In the genomic region with DNA sequence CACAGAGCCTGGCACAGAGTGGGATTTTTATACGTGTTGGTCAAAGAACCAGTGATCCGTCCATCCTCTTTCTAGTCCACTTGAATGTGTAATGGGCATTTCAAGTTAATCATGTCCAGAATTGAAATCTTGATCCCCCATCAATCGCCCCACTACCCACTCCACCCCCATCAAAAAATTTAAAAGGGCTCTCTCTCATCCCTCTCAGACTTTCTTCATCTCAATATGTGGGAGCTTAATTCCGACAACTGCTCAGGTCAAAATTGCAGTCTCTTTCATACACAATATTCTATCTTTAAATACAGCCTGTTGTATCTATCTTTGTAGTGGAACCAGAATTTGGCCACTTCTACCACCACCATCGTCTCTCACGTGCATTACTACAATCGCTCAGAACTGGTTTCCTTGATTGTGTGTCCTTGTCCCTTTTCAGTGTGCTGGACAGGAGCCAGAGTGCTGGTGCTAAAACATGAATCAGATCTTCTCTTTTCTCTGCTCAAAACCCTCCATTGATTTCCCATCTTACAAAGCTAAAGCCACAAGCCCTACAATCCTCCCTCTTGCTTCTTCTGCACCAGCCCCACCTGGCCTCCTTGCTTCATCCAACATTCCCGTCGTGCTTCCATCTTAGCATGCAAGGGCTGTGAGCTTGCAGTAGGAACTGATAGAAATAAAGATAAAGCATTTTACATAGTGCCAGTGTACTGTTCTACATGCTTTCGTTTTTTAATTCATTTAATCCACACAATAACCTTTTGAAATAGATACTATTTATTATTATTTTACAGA, we compare ENCODE assay signal across 8 cellular contexts. TPM values are rescaled to one million over a fixed set of nuclear protein-coding genes. Genes with fewer than 3 reads are reported as not detected.
DNase-seq lines count a peak whose midpoint lies in the region; ATAC-seq and TF ChIP-seq lines count a peak whose summit lies in the region.

No MANE protein-coding gene starts in this region.

- no peak for TF ChIP-seq RAD21 in SK-N-SH (IDR thresholded peaks at IDR 0.05; ENCODE audit: low read length)

- intact Hi-C loops in spleen (cut with DNase I; ENCODE audit: low total_unique reads) = no loop called here

- TF ChIP-seq POLR2A in spleen (IDR thresholded peaks at IDR 0.05) = no peak

- no peaks in the 10 kb centered on the region for H3K9me2 ChIP-seq in SK-N-SH
- no peaks in the 10 kb centered on the region for H3K9me2 ChIP-seq in SU-DHL-6 (replicated peaks; ENCODE audit: insufficient read depth, low read length)

- H3F3A ChIP-seq in SK-N-SH (replicated peaks; ENCODE audit: insufficient read depth) = no peaks in the 10 kb centered on the region
- no peaks in the 10 kb centered on the region for H3F3A ChIP-seq in SU-DHL-6 (ENCODE audit: insufficient read depth)

- H3K4me3 ChIP-seq in SK-N-SH (ENCODE audit: low read depth in 2 of 2, low read length in 1 of 2) (peak overlapping the region; percentile 88 to 89), SU-DHL-6 (ENCODE audit: insufficient read depth, low read length, poor library complexity, severe bottlenecking) (peak overlapping the region; percentile 83), fibroblast of pulmonary artery (replicated peaks; ENCODE audit: low read depth, low read length) (peak overlapping the region; percentile 66), spleen (peak overlapping the region in 5 of 8 donors; percentile 87 to 98 (median 96))

- H3K79me2 ChIP-seq in SK-N-SH (ENCODE audit: insufficient read depth) (peaks cover 37% of the 10 kb centered on the region; the same call in 1 of the 2 replicates), SU-DHL-6 (ENCODE audit: insufficient read depth, low read length) (no peaks in the 10 kb centered on the region)

- DNase-seq in SK-N-SH (no peak), fibroblast of pulmonary artery (ENCODE audit: low read depth) (no peak), spleen (no peak), SHP77 treated with DMSO at 0.1 percent for 48 hours (lab: John Stamatoyannopoulos, UW) (no peak), epidermal melanocyte (ENCODE audit: insufficient read length, low spot score) (no peak)

- CTCF ChIA-PET in SK-N-SH (lab: Yijun Ruan, JAX) = interaction anchor here (0.6 to 1.8 kb wide), 12 partner anchors 8 to 237 kb away, joined by 3 to 7 read pairs (median 3); a partner anchor contains a TSS

- H3K27me3 ChIP-seq in SK-N-SH (ENCODE audit: insufficient read depth) = no peaks in the 10 kb centered on the region
- H3K27me3 ChIP-seq in SU-DHL-6 (ENCODE audit: low read length) = no peaks in the 10 kb centered on the region
- H3K27me3 ChIP-seq in spleen (replicated peaks in 1 of 7) = peaks cover 0 to 26% (median 3%) of the 10 kb centered on the region in 7 donors

- H3K9me3 ChIP-seq in SK-N-SH (no peaks in the 10 kb centered on the region), SU-DHL-6 (ENCODE audit: insufficient read depth, low read length) (no peaks in the 10 kb centered on the region), spleen (peaks cover 0 to 7% (median 0%) of the 10 kb centered on the region in 8 donors)

- H3K4me1 ChIP-seq in SK-N-SH (ENCODE audit: control insufficient read depth in 1 of 2, insufficient read depth in 2 of 2, low read depth in 1 of 2, low read length in 1 of 2) = peaks cover 3 to 6% of the 10 kb centered on the region in 2 experiments; a peak in 2 of 4 replicates
- H3K4me1 ChIP-seq in spleen = peaks cover 8 to 26% (median 18%) of the 10 kb centered on the region in 6 donors

- TF ChIP-seq EP300 in SK-N-SH (IDR thresholded peaks at IDR 0.05; ENCODE audit: borderline replicate concordance in 1 of 2, low read depth in 1 of 2, low read length in 1 of 2) = no peak

- H3K9ac ChIP-seq in SK-N-SH (no peak overlapping the region), SU-DHL-6 (ENCODE audit: low read length) (peak overlapping the region; percentile 63)

- 72% methylated on average over 10 of the region's 10 CpGs for WGBS in SK-N-SH (ENCODE audit: low lambda C conversion rate)
- 67 to 77% (median 75%) methylated on average over 10 of the region's 10 CpGs for WGBS in spleen, 5 donors

- POLR2A ChIA-PET in SK-N-SH (lab: Yijun Ruan, JAX) = interaction anchor here (1.1 kb wide), 1 partner anchor 20 kb away, joined by 4 read pairs; no protein-coding TSS in a partner anchor

- H2AFZ ChIP-seq in SK-N-SH (ENCODE audit: low read depth) (peak overlapping the region; percentile 89), SU-DHL-6 (ENCODE audit: low read depth, low read length, severe bottlenecking) (peak overlapping the region; percentile 75)

- H4K20me1 ChIP-seq in SK-N-SH (ENCODE audit: insufficient read depth) (peaks cover 5% of the 10 kb centered on the region), SU-DHL-6 (ENCODE audit: low read depth, low read length) (no peaks in the 10 kb centered on the region; the same call in 1 of the 2 replicates)

- H3K4me2 ChIP-seq in SK-N-SH (peak overlapping the region; percentile 89), SU-DHL-6 (ENCODE audit: low read depth, low read length, poor library complexity, severe bottlenecking) (peak overlapping the region; percentile 66)

- H3K27ac ChIP-seq in SK-N-SH (ENCODE audit: low read depth in 2 of 2, low read length in 1 of 2) (peak overlapping the region in 1 of 2 experiments; percentile 54; a peak in 1 of 4 replicates), SU-DHL-6 (ENCODE audit: low read depth, low read length) (no peak overlapping the region), spleen (peak overlapping the region in 5 of 8 donors; percentile 69 to 86 (median 80))

- H3K36me3 ChIP-seq in SK-N-SH (replicated peaks in 1 of 2; ENCODE audit: control insufficient read depth in 1 of 2, insufficient read depth in 2 of 2, low read length in 1 of 2) (peaks cover 3 to 6% of the 10 kb centered on the region in 2 experiments), SU-DHL-6 (ENCODE audit: low read length) (no peaks in the 10 kb centered on the region), spleen (peaks cover 0 to 6% (median 0%) of the 10 kb centered on the region in 6 donors)

- TF ChIP-seq CTCF in SK-N-SH (IDR thresholded peaks at IDR 0.05) (no peak), SU-DHL-6 (IDR thresholded peaks at IDR 0.05; ENCODE audit: insufficient read depth, low read length, poor library complexity, severe bottlenecking) (no peak), fibroblast of pulmonary artery (IDR thresholded peaks at IDR 0.05; ENCODE audit: low read length, missing control alignments) (no peak), spleen (IDR thresholded peaks at IDR 0.05 in 8 of 11, conservative IDR thresholded peaks at IDR 0.05 in 3 of 11) (no peak)

- ATAC-seq in SK-N-SH treated with all-trans-retinoic acid at 6 μM for 48 hours (no peak), GM21529 (IDR thresholded peaks at IDR 0.05; ENCODE audit: unreplicated experiment) (no peak)

TF ChIP-seq in SK-N-SH, 30 proteins besides CTCF, POLR2A, EP300 and RAD21:
- TF ChIP-seq, protein P1, sequence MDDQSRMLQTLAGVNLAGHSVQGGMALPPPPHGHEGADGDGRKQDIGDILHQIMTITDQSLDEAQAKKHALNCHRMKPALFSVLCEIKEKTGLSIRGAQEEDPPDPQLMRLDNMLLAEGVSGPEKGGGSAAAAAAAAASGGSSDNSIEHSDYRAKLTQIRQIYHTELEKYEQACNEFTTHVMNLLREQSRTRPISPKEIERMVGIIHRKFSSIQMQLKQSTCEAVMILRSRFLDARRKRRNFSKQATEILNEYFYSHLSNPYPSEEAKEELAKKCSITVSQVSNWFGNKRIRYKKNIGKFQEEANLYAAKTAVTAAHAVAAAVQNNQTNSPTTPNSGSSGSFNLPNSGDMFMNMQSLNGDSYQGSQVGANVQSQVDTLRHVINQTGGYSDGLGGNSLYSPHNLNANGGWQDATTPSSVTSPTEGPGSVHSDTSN (IDR thresholded peaks at IDR 0.05) = no peak
- no peak for TF ChIP-seq CHD2 (IDR thresholded peaks at IDR 0.05; ENCODE audit: low read length, partially characterized antibody)
- TF ChIP-seq SMC3 (IDR thresholded peaks at IDR 0.05; ENCODE audit: low read depth, low read length) = no peak
- TF ChIP-seq MXI1 (IDR thresholded peaks at IDR 0.05; ENCODE audit: low read depth, low read length) = no peak
TF ChIP-seq in SK-N-SH: peak in this region for 0.

TF ChIP-seq in SK-N-SH treated with all-trans-retinoic acid at 6 μM for 48 hours, 23 proteins besides CTCF, POLR2A, EP300 and RAD21 (continues in another document):
- TF ChIP-seq TCF4 (CRISPR knock-in tag; IDR thresholded peaks at IDR 0.05; ENCODE audit: borderline replicate concordance) (no peak), SNAI2 (CRISPR knock-in tag; IDR thresholded peaks at IDR 0.05) (no peak), ZNF8 (CRISPR knock-in tag; IDR thresholded peaks at IDR 0.05) (no peak), ESRRG (CRISPR knock-in tag; IDR thresholded peaks at IDR 0.05) (no peak), ZNF565 (CRISPR knock-in tag; conservative IDR thresholded peaks at IDR 0.05; ENCODE audit: low read depth) (no peak), ARNTL (CRISPR knock-in tag; IDR thresholded peaks at IDR 0.05; ENCODE audit: borderline replicate concordance, low read depth) (no peak)
- TF ChIP-seq, protein P2, sequence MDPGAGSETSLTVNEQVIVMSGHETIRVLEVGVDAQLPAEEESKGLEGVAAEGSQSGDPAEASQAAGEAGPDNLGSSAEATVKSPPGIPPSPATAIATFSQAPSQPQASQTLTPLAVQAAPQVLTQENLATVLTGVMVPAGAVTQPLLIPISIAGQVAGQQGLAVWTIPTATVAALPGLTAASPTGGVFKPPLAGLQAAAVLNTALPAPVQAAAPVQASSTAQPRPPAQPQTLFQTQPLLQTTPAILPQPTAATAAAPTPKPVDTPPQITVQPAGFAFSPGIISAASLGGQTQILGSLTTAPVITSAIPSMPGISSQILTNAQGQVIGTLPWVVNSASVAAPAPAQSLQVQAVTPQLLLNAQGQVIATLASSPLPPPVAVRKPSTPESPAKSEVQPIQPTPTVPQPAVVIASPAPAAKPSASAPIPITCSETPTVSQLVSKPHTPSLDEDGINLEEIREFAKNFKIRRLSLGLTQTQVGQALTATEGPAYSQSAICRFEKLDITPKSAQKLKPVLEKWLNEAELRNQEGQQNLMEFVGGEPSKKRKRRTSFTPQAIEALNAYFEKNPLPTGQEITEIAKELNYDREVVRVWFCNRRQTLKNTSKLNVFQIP (CRISPR knock-in tag; IDR thresholded peaks at IDR 0.05; ENCODE audit: borderline replicate concordance, low read depth) = no peak

RNA-seq across cellular contexts. Expression of a gene that starts 0.8 kb away (rescaled TPM):
- polyA plus RNA-seq in SK-N-SH (2012; rRNA removed) (5.1 and 5.2 TPM in 2 replicates), spleen (1 to 10 TPM; 1.3 to 2.4 (median 2.1) TPM)
- polyA plus RNA-seq in SK-N-SH (2012; cell fraction: cytosol; rRNA removed) = 6.2 and 9.3 TPM in 2 replicates
- polyA plus RNA-seq in SK-N-SH (2012; cell fraction: nucleus; rRNA removed) = 7.2 and 11.8 TPM in 2 replicates
- 10 to 100 TPM in 1 of 7 donors, 1 to 10 TPM in 6; 4.5 to 10.7 (median 7.9) TPM for total RNA-seq in spleen

RNA-seq across cellular contexts. Expression of a gene that starts 9.1 kb away (rescaled TPM):
- polyA plus RNA-seq in SK-N-SH (2012; rRNA removed) = 0.05 and 0.34 TPM in 2 replicates
- polyA plus RNA-seq in SK-N-SH (2012; cell fraction: cytosol; rRNA removed) = 0.06 and 0.16 TPM in 2 replicates
- polyA plus RNA-seq in SK-N-SH (2012; cell fraction: nucleus; rRNA removed) = 0.41 and 0.56 TPM in 2 replicates
- total RNA-seq in spleen = 1 to 10 TPM in 5 of 7 donors, under 1 TPM in 2; 0.19 to 5.2 (median 1.1) TPM
- under 1 TPM; 0.32 to 0.91 (median 0.36) TPM for polyA plus RNA-seq in spleen

RNA-seq across cellular contexts. Expression of a gene that starts 38.9 kb away (rescaled TPM):
- polyA plus RNA-seq in SK-N-SH (2012; rRNA removed) = 54.9 and 57.6 TPM in 2 replicates
- 39.8 and 45.4 TPM in 2 replicates for polyA plus RNA-seq in SK-N-SH (2012; cell fraction: cytosol; rRNA removed)
- polyA plus RNA-seq in SK-N-SH (2012; cell fraction: nucleus; rRNA removed) = 106 and 142 TPM in 2 replicates
- total RNA-seq in spleen = 10 to 100 TPM; 11.5 to 29.8 (median 19.8) TPM
- polyA plus RNA-seq in spleen = 10 to 100 TPM in 1 of 3 donors, 1 to 10 TPM in 2; 6.1 to 13.3 (median 7.5) TPM
